7 cellular contexts compared by ENCODE assay signal in genomic region chr12:104889735-104890134, GRCh38.
"Had no signal": no experiment of that assay in that cellular context is flagged by ENCODE, and none has a peak within 500 bp of the region (broad histone marks: within the 10 kb centered on the region; RNA-seq: fewer than 3 reads in every experiment).

No MANE protein-coding gene starts in this region.

- H3K4me1 Mint-ChIP-seq: GM23338, H9 had no signal

- H3K27ac ChIP-seq: HL-60, KMS-11 had no signal

- H3K4me3 ChIP-seq: GM23338 had no signal

- H3K9me3 Mint-ChIP-seq: H9 had no signal

- H3K27me3 Mint-ChIP-seq: IgD-negative memory B cell had no signal

- DNase-seq: H9, KBM-7 had no signal

- H3K27ac Mint-ChIP-seq: GM23338, H9 had no signal

- H2AFZ ChIP-seq: GM23338 had no signal

- H3K36me3 Mint-ChIP-seq: IgD-negative memory B cell had no signal

- H3K4me2 ChIP-seq: GM23338, KMS-11 had no signal

- ATAC-seq: GM23338, HepG2 had no signal

- H3K4me3 Mint-ChIP-seq: GM23338, H9, IgD-negative memory B cell had no signal
